18 cellular contexts compared by ENCODE assay signal in the genomic region with DNA sequence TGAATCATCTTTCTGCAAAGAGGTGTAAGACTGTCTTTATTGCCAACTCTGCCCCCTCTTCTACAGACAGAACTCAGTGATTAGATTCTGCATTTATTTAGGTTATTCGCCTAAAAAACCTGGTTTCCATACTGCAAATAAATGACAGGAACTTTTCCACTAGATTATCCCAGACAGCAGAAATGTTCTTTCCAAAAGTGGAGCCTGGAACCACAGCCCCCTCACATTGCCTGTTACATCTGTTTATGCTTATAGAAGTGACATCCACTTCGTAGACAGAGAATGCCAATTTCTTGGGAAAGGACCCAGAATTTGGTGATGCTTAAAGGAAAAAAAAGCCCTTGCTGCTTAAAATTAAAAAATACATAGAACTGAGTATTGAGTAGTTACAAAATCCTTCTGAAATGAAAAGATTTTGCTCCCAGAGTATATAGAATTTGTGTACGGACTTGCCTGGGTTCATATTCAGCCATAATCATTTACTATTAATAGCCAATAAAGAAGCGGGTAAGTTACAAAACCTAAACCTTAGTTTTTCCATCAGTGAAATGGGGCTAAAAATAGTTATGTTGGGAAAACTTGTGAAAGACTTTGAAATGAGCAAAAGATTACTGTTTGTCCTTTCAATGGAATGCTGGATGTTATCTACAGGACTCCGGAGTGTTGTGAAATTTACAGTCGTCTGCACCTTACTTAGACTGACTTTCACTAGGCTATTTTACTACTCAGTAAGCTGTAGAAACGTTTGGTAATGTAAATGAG.
"Had no signal": no experiment of that assay in that cellular context is flagged by ENCODE, and none has a peak within 500 bp of the region (broad histone marks: within the 10 kb centered on the region; RNA-seq: fewer than 3 reads in every experiment).

No MANE protein-coding gene starts in this region.

- H3K27me3 ChIP-seq: right atrium auricular region, upper lobe of right lung had no signal

- H3K36me3 Mint-ChIP-seq: activated naive CD4-positive, alpha-beta T cell treated with anti-CD3 and anti-CD28 coated beads, Interleukin-2, amount 50 U/mL, for 24 hours; memory B cell; natural killer cell had no signal

- FAIRE-seq: astrocyte, bronchial epithelial cell had no signal

- H3K9me3 ChIP-seq: right atrium auricular region, upper lobe of right lung had no signal

- H3K4me1 ChIP-seq: upper lobe of right lung had no signal

- H3K4me3 ChIP-seq: skin epidermis, upper lobe of right lung had no signal

- H3K9me3 Mint-ChIP-seq: activated naive CD4-positive, alpha-beta T cell treated with anti-CD3 and anti-CD28 coated beads, Interleukin-2, amount 50 U/mL, for 24 hours; memory B cell; natural killer cell; stimulated activated naive CD8-positive, alpha-beta T cell treated with anti-CD3 and anti-CD28 coated beads, Interleukin-15, amount 100 ng/mL, for 72 hours; T-helper 1 cell treated with Interleukin-12 subunit alpha and Interleukin-12 subunit beta and Interleukin-4 antibody, amounts not matched to agents 30 μg/mL and 1 μg/mL, for 36 hours had no signal

- DNase-seq: activated CD4-positive, alpha-beta T cell treated with anti-CD3 and anti-CD28 coated beads for 1 hour; activated CD4-positive, alpha-beta T cell treated with anti-CD3 and anti-CD28 coated beads, Interleukin-2, amount 50 U/mL, for 48 hours; activated gamma-delta T cell; cerebellar nuclear complex; cortex of kidney; natural killer cell; stimulated activated CD4-positive, alpha-beta T cell treated with anti-CD3 and anti-CD28 coated beads, Interleukin-15, amount 100 ng/mL, for 24 hours; stimulated activated CD4-positive, alpha-beta T cell treated with anti-CD3 and anti-CD28 coated beads, Interleukin-2, amount 100 ng/mL, for 48 hours; stimulated activated naive CD8-positive, alpha-beta T cell treated with anti-CD3 and anti-CD28 coated beads, Interleukin-15, amount 100 ng/mL, for 72 hours; upper lobe of right lung had no signal

- H3K27ac Mint-ChIP-seq: activated naive CD4-positive, alpha-beta T cell treated with anti-CD3 and anti-CD28 coated beads, Interleukin-2, amount 50 U/mL, for 24 hours; memory B cell; natural killer cell; stimulated activated naive CD8-positive, alpha-beta T cell treated with anti-CD3 and anti-CD28 coated beads, Interleukin-15, amount 100 ng/mL, for 72 hours; T-helper 1 cell treated with Interleukin-12 subunit alpha and Interleukin-12 subunit beta and Interleukin-4 antibody, amounts not matched to agents 30 μg/mL and 1 μg/mL, for 36 hours had no signal

- H3K36me3 ChIP-seq: right atrium auricular region, upper lobe of right lung had no signal

- H3K27ac ChIP-seq: skin epidermis had no signal

- H3K4me3 Mint-ChIP-seq: activated naive CD4-positive, alpha-beta T cell treated with anti-CD3 and anti-CD28 coated beads, Interleukin-2, amount 50 U/mL, for 24 hours; memory B cell; T-helper 1 cell treated with Interleukin-12 subunit alpha and Interleukin-12 subunit beta and Interleukin-4 antibody, amounts not matched to agents 30 μg/mL and 1 μg/mL, for 36 hours had no signal

- ATAC-seq: esophagus mucosa had no signal
